Comparison of ENCODE assay signal across 8 cellular contexts in genomic region chr3:126355777-126356372, GRCh38. TPM values are rescaled to one million over a fixed set of nuclear protein-coding genes. Genes with fewer than 3 reads are reported as not detected.
DNase-seq lines count a peak whose midpoint lies in the region; ATAC-seq, FAIRE-seq and TF ChIP-seq lines count a peak whose summit lies in the region.

No MANE protein-coding gene starts in this region.

- peaks cover 3% of the 10 kb centered on the region for H3K4me1 Mint-ChIP-seq in astrocyte (ENCODE audit: low read depth, unreplicated experiment)

- H3K9me3 ChIP-seq in DOHH2 (ENCODE audit: control insufficient read depth, insufficient read depth, low read length) (no peaks in the 10 kb centered on the region), astrocyte (ENCODE audit: insufficient read depth, low read depth, low read length) (no peaks in the 10 kb centered on the region), right atrium auricular region (no peaks in the 10 kb centered on the region), parathyroid adenoma (ENCODE audit: control insufficient read depth, low read length) (no peaks in the 10 kb centered on the region)

- no peak for TF ChIP-seq CTCF in DOHH2 (IDR thresholded peaks at IDR 0.05; ENCODE audit: low read depth, low read length, poor library complexity, severe bottlenecking)
- TF ChIP-seq CTCF in astrocyte (IDR thresholded peaks at IDR 0.05; ENCODE audit: insufficient read depth, low read depth, low read length), result no peak
- no peak for TF ChIP-seq CTCF in right atrium auricular region (IDR thresholded peaks at IDR 0.05)
- TF ChIP-seq CTCF in parathyroid adenoma (IDR thresholded peaks at IDR 0.05), result no peak

- H3K27ac ChIP-seq in DOHH2 (ENCODE audit: low read depth, low read length), result peak overlapping the region; percentile 94
- H3K27ac ChIP-seq in astrocyte (ENCODE audit: low read depth, low read length), result no peak overlapping the region
- peak overlapping the region; percentile 97 for H3K27ac ChIP-seq in right atrium auricular region
- H3K27ac ChIP-seq in parathyroid adenoma, result peak overlapping the region; percentile 53

- H4K20me1 ChIP-seq in DOHH2 (ENCODE audit: control insufficient read depth, insufficient read depth, low read depth, low read length) (no peaks in the 10 kb centered on the region), astrocyte (ENCODE audit: insufficient read depth, low read length) (no peaks in the 10 kb centered on the region)

- no peaks in the 10 kb centered on the region for H3K9me3 Mint-ChIP-seq in astrocyte (ENCODE audit: unreplicated experiment)

- H3K9me2 ChIP-seq in DOHH2 (replicated peaks; ENCODE audit: control insufficient read depth, low read length), result no peaks in the 10 kb centered on the region

- H3K36me3 Mint-ChIP-seq in astrocyte (ENCODE audit: low read depth, unreplicated experiment), result no peaks in the 10 kb centered on the region

- H3K4me3 ChIP-seq in DOHH2 (ENCODE audit: low read length) (peak overlapping the region; percentile 77), astrocyte (ENCODE audit: insufficient read depth, low read depth, low read length) (peak overlapping the region; percentile 25), right atrium auricular region (peak overlapping the region; percentile 69 to 87), parathyroid adenoma (ENCODE audit: low read depth, low read length) (peak overlapping the region; percentile 70)

- FAIRE-seq in astrocyte (lab: Jason Lieb, UNC), result no peak

- peaks cover 45% of the 10 kb centered on the region for H3K4me1 ChIP-seq in DOHH2 (ENCODE audit: control insufficient read depth, low read length)
- peaks cover 21% of the 10 kb centered on the region for H3K4me1 ChIP-seq in astrocyte (ENCODE audit: insufficient read depth, low read length)
- H3K4me1 ChIP-seq in right atrium auricular region, result peaks cover 0 to 61% of the 10 kb centered on the region in 2 donors
- H3K4me1 ChIP-seq in parathyroid adenoma, result peaks cover 7% of the 10 kb centered on the region

- DNase-seq in NCI-H146 treated with DMSO at 0.1 percent for 48 hours (lab: John Stamatoyannopoulos, UW; ENCODE audit: unreplicated experiment) (peak; percentile 34), astrocyte (ENCODE audit: low read depth) (peak; percentile 20), right atrium auricular region (ENCODE audit: low spot score) (peak; percentile 100), NCI-H510A treated with DMSO at 0.1 percent for 48 hours (lab: John Stamatoyannopoulos, UW) (no peak)
- DNase-seq in stimulated activated naive CD4-positive, alpha-beta T cell (lab: John Stamatoyannopoulos, UW), result no peak

- H3K9ac ChIP-seq in astrocyte (ENCODE audit: low read length) (peak overlapping the region; percentile 12), parathyroid adenoma (no peak overlapping the region)

- peaks cover 44% of the 10 kb centered on the region for H3K27me3 Mint-ChIP-seq in astrocyte (ENCODE audit: low read depth, unreplicated experiment)

- H3K79me2 ChIP-seq in DOHH2 (ENCODE audit: control insufficient read depth, low read length) (no peaks in the 10 kb centered on the region), astrocyte (ENCODE audit: insufficient read depth, low read length) (no peaks in the 10 kb centered on the region), parathyroid adenoma (no peaks in the 10 kb centered on the region)

- ATAC-seq in HG03039 (IDR thresholded peaks at IDR 0.05; ENCODE audit: unreplicated experiment), result no peak

- H3K36me3 ChIP-seq in DOHH2 (ENCODE audit: control insufficient read depth, low read length) (no peaks in the 10 kb centered on the region), astrocyte (ENCODE audit: insufficient read depth, low read length) (no peaks in the 10 kb centered on the region), right atrium auricular region (peaks cover 18% of the 10 kb centered on the region), parathyroid adenoma (ENCODE audit: control insufficient read depth, insufficient read depth, low read length) (no peaks in the 10 kb centered on the region)

- peak overlapping the region; percentile 70 for H3K27ac Mint-ChIP-seq in astrocyte (ENCODE audit: unreplicated experiment)

- H3K4me2 ChIP-seq in DOHH2 (ENCODE audit: low read length), result peak overlapping the region; percentile 97
- peak overlapping the region; percentile 95 for H3K4me2 ChIP-seq in astrocyte (ENCODE audit: low read length)
- peak overlapping the region; percentile 88 for H3K4me2 ChIP-seq in parathyroid adenoma (ENCODE audit: low read length)

- peaks cover 21% of the 10 kb centered on the region for H3K27me3 ChIP-seq in DOHH2 (ENCODE audit: control insufficient read depth, low read length)
- H3K27me3 ChIP-seq in astrocyte (ENCODE audit: insufficient read depth, low read length), result peaks cover 21% of the 10 kb centered on the region
- no peaks in the 10 kb centered on the region for H3K27me3 ChIP-seq in right atrium auricular region
- no peaks in the 10 kb centered on the region for H3K27me3 ChIP-seq in parathyroid adenoma (ENCODE audit: control insufficient read depth, insufficient read depth, low read length)

- peak overlapping the region; percentile 84 for H3K4me3 Mint-ChIP-seq in astrocyte (ENCODE audit: unreplicated experiment)

- H3F3A ChIP-seq in DOHH2 (ENCODE audit: control insufficient read depth, insufficient read depth), result peaks cover 8% of the 10 kb centered on the region

- H2AFZ ChIP-seq in astrocyte (ENCODE audit: low read depth, low read length) (peak overlapping the region; percentile 82), parathyroid adenoma (peak overlapping the region; percentile 94)

RNA-seq across cellular contexts. Expression of gene KLF15, which starts 1.3 kb away (rescaled TPM):
- total RNA-seq in astrocyte (0.29 and 0.34 TPM in 2 replicates), right atrium auricular region (10 to 100 TPM; 43.4 to 55.1 TPM)

RNA-seq across cellular contexts. Expression of gene CFAP100, which starts 38.8 kb away (rescaled TPM):
- total RNA-seq in astrocyte (not detected in 2 replicates), right atrium auricular region (not detected)

Comparison
In these comparisons a context has a peak if more than half of its experiments do, and no peak if none do; other contexts are left out.
1. H3K4me3 ChIP-seq: peak in every context shown above with its lines; median percentile 78 in right atrium auricular region; 77 in DOHH2; 70 in parathyroid adenoma; 25 in astrocyte.
2. DNase-seq: peak in NCI-H146 treated with DMSO at 0.1 percent for 48 hours (single experiment), astrocyte (single experiment) and right atrium auricular region (single experiment); none in stimulated activated naive CD4-positive, alpha-beta T cell (0 of 6) and NCI-H510A treated with DMSO at 0.1 percent for 48 hours (single experiment).
3. RNA of gene KLF15, which starts 1.3 kb away (total RNA-seq): 43.4 to 55.1 TPM in right atrium auricular region; 0.29 to 0.34 TPM in astrocyte; every median in the first group is over 10 times any median in the second.
4. Peak in every context shown above with its lines, with median percentiles within 50 percentile points of each other: H3K4me2 ChIP-seq.